Comparison of ENCODE assay signal across 8 cellular contexts in genomic region chr11:120172054-120172881, GRCh38. TPM values are rescaled to one million over a fixed set of nuclear protein-coding genes. Genes with fewer than 3 reads are reported as not detected.
A peak's percentile ranks its signal among the peaks of the same experiment; 100 is the strongest.
DNase-seq lines count a peak whose midpoint lies in the region; ATAC-seq and TF ChIP-seq lines count a peak whose summit lies in the region.

No MANE protein-coding gene starts in this region.

- peaks cover 6% of the 10 kb centered on the region for H3K27me3 ChIP-seq in RWPE2 (ENCODE audit: insufficient read depth, poor library complexity, severe bottlenecking)

- H3K27ac ChIP-seq in RWPE2 (ENCODE audit: poor library complexity, severe bottlenecking): no peak overlapping the region

- H3K36me3 ChIP-seq in RWPE2 (ENCODE audit: low read depth): no peaks in the 10 kb centered on the region

- ATAC-seq in RWPE2 (ENCODE audit: low read depth) (peak; percentile 48), sciatic nerve (peak; percentile 78), GM21390 (IDR thresholded peaks at IDR 0.05; ENCODE audit: unreplicated experiment) (no peak)

- in situ Hi-C loops in astrocyte of the cerebellum (cut with HindIII; ENCODE audit: low sequenced_read_pairs): no loop called here

- intact Hi-C loops in sciatic nerve (cut with DNase I): loop anchor here (5.0 kb wide), 2 partner anchors 55 to 125 kb away; no protein-coding TSS in a partner anchor

- TF ChIP-seq RAD21 in Ishikawa (IDR thresholded peaks at IDR 0.05; ENCODE audit: low read depth): peak; percentile 86

- peak; percentile 67 for TF ChIP-seq CTCF in RWPE2 (IDR thresholded peaks at IDR 0.05; ENCODE audit: poor library complexity, severe bottlenecking)
- peak; percentile 76 for TF ChIP-seq CTCF in astrocyte of the cerebellum (IDR thresholded peaks at IDR 0.05; ENCODE audit: low read depth, low read length, missing control alignments)

- no peaks in the 10 kb centered on the region for H3K9me3 ChIP-seq in RWPE2 (ENCODE audit: severe bottlenecking)

- H3K4me1 ChIP-seq in RWPE2 (ENCODE audit: insufficient read depth, poor library complexity, severe bottlenecking): no peaks in the 10 kb centered on the region

- no peak for TF ChIP-seq EP300 in Ishikawa (IDR thresholded peaks at IDR 0.05; ENCODE audit: borderline replicate concordance)

- DNase-seq in NK-92 treated with Interleukin-12 subunit alpha and Interleukin-12 subunit beta, amount 100 ng/mL, for 24 hours (lab: John Stamatoyannopoulos, UW): peak; percentile 22
- DNase-seq in NK-92 (lab: John Stamatoyannopoulos, UW; ENCODE audit: unreplicated experiment): no peak
- DNase-seq in RWPE2 (ENCODE audit: low spot score): no peak
- DNase-seq in astrocyte of the cerebellum (ENCODE audit: low read depth): peak; percentile 31
- DNase-seq in hepatic stellate cell (ENCODE audit: low spot score): peak; percentile 83
- peak; percentile 84 for DNase-seq in sciatic nerve (ENCODE audit: low spot score)

- H3K4me3 ChIP-seq in RWPE2 (ENCODE audit: severe bottlenecking): no peak overlapping the region
- no peak overlapping the region for H3K4me3 ChIP-seq in astrocyte of the cerebellum (ENCODE audit: low read depth, low read length)

TF ChIP-seq in Ishikawa, 13 proteins besides CTCF, POLR2A, EP300 and RAD21:
- TF ChIP-seq YY1 (IDR thresholded peaks at IDR 0.05; ENCODE audit: low read depth) (no peak), TCF12 (IDR thresholded peaks at IDR 0.05; ENCODE audit: low read depth) (no peak), FOXM1 (IDR thresholded peaks at IDR 0.05; ENCODE audit: borderline replicate concordance, low read depth) (no peak)

RNA-seq across cellular contexts. Expression of gene TRIM29, which starts 34.4 kb away (rescaled TPM):
- 33.2 TPM for total RNA-seq in sciatic nerve

RNA-seq across cellular contexts. Expression of gene OAF, which starts 38.6 kb away (rescaled TPM):
- 183 TPM for total RNA-seq in sciatic nerve

Comparison
In these comparisons a context has a peak if more than half of its experiments do, and no peak if none do; other contexts are left out.
1. DNase-seq: peak in NK-92 treated with Interleukin-12 subunit alpha and Interleukin-12 subunit beta, amount 100 ng/mL, for 24 hours (single experiment), astrocyte of the cerebellum (single experiment), hepatic stellate cell (single experiment) and sciatic nerve (single experiment); none in NK-92 (single experiment) and RWPE2 (single experiment).